In the genomic region with DNA sequence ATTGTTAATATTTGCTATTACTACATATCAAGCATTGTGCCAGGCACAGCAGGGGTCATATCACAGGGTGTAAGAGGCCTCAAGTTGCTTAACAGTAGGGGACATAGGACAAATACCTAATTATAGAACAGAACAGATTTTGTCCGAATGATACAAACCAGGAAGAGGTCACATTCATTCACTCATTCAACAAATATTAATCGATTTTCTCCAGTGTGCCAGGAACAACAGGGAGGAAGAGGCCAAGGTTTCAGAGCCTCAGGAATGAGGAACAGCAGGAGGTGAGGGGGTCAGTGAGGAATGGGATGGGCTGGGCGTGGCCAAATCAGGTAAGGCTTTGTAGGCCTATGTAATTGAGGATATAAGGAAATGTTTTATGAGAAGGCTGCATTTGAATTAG, we compare ENCODE assay signal across 19 cellular contexts. TPM values are rescaled to one million over a fixed set of nuclear protein-coding genes. Genes with fewer than 3 reads are reported as not detected.
DNase-seq lines count a peak whose midpoint lies in the region; ATAC-seq and TF ChIP-seq lines count a peak whose summit lies in the region.
"Had no signal": no experiment of that assay in that cellular context is flagged by ENCODE, and none has a peak within 500 bp of the region (broad histone marks: within the 10 kb centered on the region; RNA-seq: fewer than 3 reads in every experiment).

No MANE protein-coding gene starts in this region.

- no peak for TF ChIP-seq CTCF in body of pancreas (IDR thresholded peaks at IDR 0.05)
- TF ChIP-seq CTCF in transverse colon (IDR thresholded peaks at IDR 0.05) = no peak
- TF ChIP-seq CTCF in foreskin fibroblast (IDR thresholded peaks at IDR 0.05; ENCODE audit: low read depth, low read length) = no peak

- H3K4me3 ChIP-seq in body of pancreas (no peak overlapping the region), transverse colon (no peak overlapping the region), foreskin fibroblast (ENCODE audit: low read depth in 1 of 2, low read length in 2 of 2) (no peak overlapping the region)
- H3K4me3 ChIP-seq: MG63 had no signal

- no peaks in the 10 kb centered on the region for H3K9me3 ChIP-seq in body of pancreas
- no peaks in the 10 kb centered on the region for H3K9me3 ChIP-seq in transverse colon
- H3K9me3 ChIP-seq: MG63 had no signal

- H3K27me3 ChIP-seq in body of pancreas (no peaks in the 10 kb centered on the region), transverse colon (no peaks in the 10 kb centered on the region)
- H3K27me3 ChIP-seq: MG63 had no signal

- ATAC-seq in body of pancreas (peak; percentile 95), left lobe of liver (peak; percentile 94)
- ATAC-seq: SK-N-SH treated with all-trans-retinoic acid at 6 μM for 48 hours had no signal

- peak; percentile 58 for DNase-seq in HuH-7.5 (ENCODE audit: low spot score)
- DNase-seq in body of pancreas = peak; percentile 47 to 77 (median 66)
- no peak for DNase-seq in left lobe of liver (ENCODE audit: low spot score)
- peak; percentile 51 for DNase-seq in transverse colon
- DNase-seq in NOMO-1 treated with dmso at 0.1 percent for 144 hours (lab: John Stamatoyannopoulos, UW; ENCODE audit: unreplicated experiment) = no peak
- no peak for DNase-seq in foreskin fibroblast
- DNase-seq in DMS 273 treated with DMSO at 0.1 percent for 48 hours (lab: John Stamatoyannopoulos, UW) = no peak
- DNase-seq: CD4-positive, CD25-positive, alpha-beta regulatory T cell; DMS79; HFFc6; Karpas-422; MG63; NCI-H1092; NCI-H1930; NCI-H526 treated with DMSO at 0.1 percent for 48 hours; SHP77 treated with DMSO at 0.1 percent for 48 hours had no signal

- H3K4me1 ChIP-seq in body of pancreas (peaks cover 29% of the 10 kb centered on the region), transverse colon (no peaks in the 10 kb centered on the region)

- TF ChIP-seq EP300 in transverse colon (IDR thresholded peaks at IDR 0.05; ENCODE audit: low read depth) = no peak

- 28 to 31% methylated on average over 3 of the region's 3 CpGs for WGBS in body of pancreas, 2 donors
- WGBS in transverse colon (ENCODE audit: low coverage in 1 of 2), 2 donors = 42 to 56% methylated on average over 3 of the region's 3 CpGs

- H3K27ac ChIP-seq in body of pancreas = peak overlapping the region; percentile 25 to 79 (median 54)
- no peak overlapping the region for H3K27ac ChIP-seq in transverse colon

- in situ Hi-C loops in transverse colon (cut with MboI; ENCODE audit: low pct_ligation_motif_present in 1 of 4, low pct_unique_long_range_greater_than_20kb in 1 of 4, low sequenced_read_pairs in 3 of 4) = no loop called here

- H3K36me3 ChIP-seq in body of pancreas (replicated peaks in 1 of 2; ENCODE audit: insufficient read depth in 1 of 2, low read depth in 2 of 2) (no peaks in the 10 kb centered on the region), transverse colon (no peaks in the 10 kb centered on the region)
- H3K36me3 ChIP-seq: MG63 had no signal

- intact Hi-C loops in body of pancreas (cut with DNase I) = no loop called here
- intact Hi-C loops in transverse colon (cut with DNase I; ENCODE audit: low total_unique reads) = no loop called here

- TF ChIP-seq POLR2A in body of pancreas (IDR thresholded peaks at IDR 0.05) (no peak), transverse colon (IDR thresholded peaks at IDR 0.05) (no peak)

RNA-seq across cellular contexts. Expression of gene CHST4, which starts 11.2 kb away (rescaled TPM):
- total RNA-seq in body of pancreas = 10 to 100 TPM; 21.8 to 23.4 TPM
- total RNA-seq in left lobe of liver = 3.9 TPM
- not detected for total RNA-seq in transverse colon
- total RNA-seq: B cell; CD4-positive, CD25-positive, alpha-beta regulatory T cell; HFFc6; RPMI7951 had no signal

RNA-seq across cellular contexts. Expression of gene ZNF19, which starts 25.9 kb away (rescaled TPM):
- total RNA-seq in body of pancreas = 1 to 10 TPM; 3.6 to 5.9 TPM
- total RNA-seq in left lobe of liver = 3.8 TPM
- total RNA-seq in transverse colon = 10 to 100 TPM; 11.6 to 39.8 (median 22.5) TPM

RNA-seq across cellular contexts. Expression of gene ZNF23, which starts 53.0 kb away (rescaled TPM):
- 1 to 10 TPM; 4.4 to 5.3 TPM for total RNA-seq in body of pancreas
- total RNA-seq in left lobe of liver = 2.5 TPM
- 10 to 100 TPM in 1 of 4 donors, 1 to 10 TPM in 3; 5.0 to 12.2 (median 7.0) TPM for total RNA-seq in transverse colon

Comparison
In these comparisons a context has a peak if more than half of its experiments do, and no peak if none do; other contexts are left out.
1. DNase-seq: peak in HuH-7.5 (single experiment), body of pancreas (4 of 4) and transverse colon (single experiment); none in left lobe of liver (single experiment), NOMO-1 treated with dmso at 0.1 percent for 144 hours (single experiment), foreskin fibroblast (0 of 2) and DMS 273 treated with DMSO at 0.1 percent for 48 hours (single experiment).
2. H3K27ac ChIP-seq: peak in body of pancreas (4 of 4); none in transverse colon (0 of 4).